Comparison of ENCODE assay signal across 1 cellular context in the genomic region with DNA sequence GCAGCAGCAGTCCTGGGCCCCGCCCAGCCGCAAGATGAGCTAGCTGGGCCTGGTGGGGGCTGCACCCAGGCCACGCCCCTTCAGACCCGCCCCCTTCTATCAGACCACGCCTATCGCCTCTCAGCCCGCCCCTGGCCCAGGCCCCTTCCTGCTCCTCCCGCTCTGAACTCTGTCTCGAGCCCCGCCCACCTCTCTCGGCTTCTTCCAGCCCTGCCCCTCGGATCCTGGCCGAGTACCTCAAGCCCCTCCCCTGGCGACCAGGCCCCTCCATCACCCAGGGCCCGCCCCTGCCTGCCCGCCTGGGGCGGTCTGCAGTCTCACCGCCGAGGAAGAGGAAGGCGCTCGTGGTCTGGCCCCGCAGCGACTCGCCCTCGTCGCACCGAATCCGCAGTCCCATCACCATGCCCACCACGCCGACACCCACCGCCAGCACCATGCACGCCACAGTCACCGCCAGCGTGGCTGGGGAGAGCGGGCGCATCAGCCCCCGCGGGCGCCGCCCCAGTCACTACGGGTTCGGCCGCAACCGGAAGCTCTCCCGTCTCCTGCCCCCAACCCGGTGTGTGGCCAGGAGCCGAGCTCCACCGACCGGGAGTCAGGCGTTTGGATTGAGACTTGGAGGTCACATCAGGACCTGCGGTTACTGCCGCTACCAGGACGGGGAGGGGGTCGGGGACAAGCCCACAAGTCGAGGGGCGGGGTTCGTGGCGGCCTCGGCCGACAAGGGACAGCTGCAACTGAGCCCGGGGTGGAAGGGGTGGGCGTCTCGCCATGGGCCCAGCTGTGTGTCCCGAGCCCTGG.
TF ChIP-seq lines count a peak whose summit lies in the region.

No MANE protein-coding gene starts in this region.

TF ChIP-seq in HepG2, 621 proteins besides CTCF, POLR2A, EP300 and RAD21 (continued from another document and continues in another):
- TF ChIP-seq, protein P1, sequence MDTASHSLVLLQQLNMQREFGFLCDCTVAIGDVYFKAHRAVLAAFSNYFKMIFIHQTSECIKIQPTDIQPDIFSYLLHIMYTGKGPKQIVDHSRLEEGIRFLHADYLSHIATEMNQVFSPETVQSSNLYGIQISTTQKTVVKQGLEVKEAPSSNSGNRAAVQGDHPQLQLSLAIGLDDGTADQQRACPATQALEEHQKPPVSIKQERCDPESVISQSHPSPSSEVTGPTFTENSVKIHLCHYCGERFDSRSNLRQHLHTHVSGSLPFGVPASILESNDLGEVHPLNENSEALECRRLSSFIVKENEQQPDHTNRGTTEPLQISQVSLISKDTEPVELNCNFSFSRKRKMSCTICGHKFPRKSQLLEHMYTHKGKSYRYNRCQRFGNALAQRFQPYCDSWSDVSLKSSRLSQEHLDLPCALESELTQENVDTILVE (CRISPR knock-in tag; IDR thresholded peaks at IDR 0.05): no peak; the same call in 1 of the 2 replicates
- TF ChIP-seq RARA (CRISPR knock-in tag; IDR thresholded peaks at IDR 0.05): peak; percentile 50
- TF ChIP-seq, protein P2, sequence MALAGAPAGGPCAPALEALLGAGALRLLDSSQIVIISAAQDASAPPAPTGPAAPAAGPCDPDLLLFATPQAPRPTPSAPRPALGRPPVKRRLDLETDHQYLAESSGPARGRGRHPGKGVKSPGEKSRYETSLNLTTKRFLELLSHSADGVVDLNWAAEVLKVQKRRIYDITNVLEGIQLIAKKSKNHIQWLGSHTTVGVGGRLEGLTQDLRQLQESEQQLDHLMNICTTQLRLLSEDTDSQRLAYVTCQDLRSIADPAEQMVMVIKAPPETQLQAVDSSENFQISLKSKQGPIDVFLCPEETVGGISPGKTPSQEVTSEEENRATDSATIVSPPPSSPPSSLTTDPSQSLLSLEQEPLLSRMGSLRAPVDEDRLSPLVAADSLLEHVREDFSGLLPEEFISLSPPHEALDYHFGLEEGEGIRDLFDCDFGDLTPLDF (CRISPR knock-in tag; IDR thresholded peaks at IDR 0.05): 0 out of 2 replicates have a peak, but pooled peaks have one; percentile 27
- TF ChIP-seq ZNF143 (CRISPR knock-in tag; IDR thresholded peaks at IDR 0.05): no peak
- TF ChIP-seq ZNF446 (CRISPR knock-in tag; IDR thresholded peaks at IDR 0.05): no peak
- peak; percentile 79; the same call in 1 of the 2 replicates for TF ChIP-seq TOPORS (CRISPR knock-in tag; IDR thresholded peaks at IDR 0.05)
- no peak for TF ChIP-seq SCMH1 (CRISPR knock-in tag; IDR thresholded peaks at IDR 0.05; ENCODE audit: borderline replicate concordance)
- TF ChIP-seq TOE1 (CRISPR knock-in tag; IDR thresholded peaks at IDR 0.05): no peak
- TF ChIP-seq MED8 (CRISPR knock-in tag; IDR thresholded peaks at IDR 0.05; ENCODE audit: insufficient replicate concordance): no peak
- TF ChIP-seq ZSCAN21 (CRISPR knock-in tag; IDR thresholded peaks at IDR 0.05; ENCODE audit: borderline replicate concordance): peak; percentile 86; the same call in 1 of the 2 replicates
- no peak for TF ChIP-seq SIN3B (IDR thresholded peaks at IDR 0.05; ENCODE audit: low read length)
- peak; percentile 83; the same call in 1 of the 2 replicates for TF ChIP-seq ZNF619 (CRISPR knock-in tag; IDR thresholded peaks at IDR 0.05)
- TF ChIP-seq FOXO1 (CRISPR knock-in tag; IDR thresholded peaks at IDR 0.05): peak; percentile 55; the same call in 1 of the 2 replicates
- no peak for TF ChIP-seq ZHX2 (IDR thresholded peaks at IDR 0.05; ENCODE audit: low read depth)
- TF ChIP-seq ZHX2 (CRISPR knock-in tag; IDR thresholded peaks at IDR 0.05; ENCODE audit: borderline replicate concordance): no peak; the same call in 1 of the 2 replicates
- 0 out of 2 replicates have a peak, but pooled peaks have one; percentile 33 for TF ChIP-seq ZNF281 (CRISPR knock-in tag; IDR thresholded peaks at IDR 0.05; ENCODE audit: borderline replicate concordance)
- peak; percentile 51; the same call in 1 of the 2 replicates for TF ChIP-seq KAT8 (CRISPR knock-in tag; IDR thresholded peaks at IDR 0.05)
- no peak for TF ChIP-seq ZFP82 (CRISPR knock-in tag; IDR thresholded peaks at IDR 0.05; ENCODE audit: borderline replicate concordance)
- TF ChIP-seq, protein P3, sequence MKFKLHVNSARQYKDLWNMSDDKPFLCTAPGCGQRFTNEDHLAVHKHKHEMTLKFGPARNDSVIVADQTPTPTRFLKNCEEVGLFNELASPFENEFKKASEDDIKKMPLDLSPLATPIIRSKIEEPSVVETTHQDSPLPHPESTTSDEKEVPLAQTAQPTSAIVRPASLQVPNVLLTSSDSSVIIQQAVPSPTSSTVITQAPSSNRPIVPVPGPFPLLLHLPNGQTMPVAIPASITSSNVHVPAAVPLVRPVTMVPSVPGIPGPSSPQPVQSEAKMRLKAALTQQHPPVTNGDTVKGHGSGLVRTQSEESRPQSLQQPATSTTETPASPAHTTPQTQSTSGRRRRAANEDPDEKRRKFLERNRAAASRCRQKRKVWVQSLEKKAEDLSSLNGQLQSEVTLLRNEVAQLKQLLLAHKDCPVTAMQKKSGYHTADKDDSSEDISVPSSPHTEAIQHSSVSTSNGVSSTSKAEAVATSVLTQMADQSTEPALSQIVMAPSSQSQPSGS (CRISPR knock-in tag; IDR thresholded peaks at IDR 0.05): peak; percentile 39; the same call in 1 of the 2 replicates
- no peak for TF ChIP-seq SYNCRIP (IDR thresholded peaks at IDR 0.05; ENCODE audit: insufficient read depth, low read depth, low read length)
- TF ChIP-seq SP2 (CRISPR knock-in tag; IDR thresholded peaks at IDR 0.05): peak; percentile 52
- TF ChIP-seq HIC2 (CRISPR knock-in tag; IDR thresholded peaks at IDR 0.05; ENCODE audit: low read depth): peak; percentile 67
- TF ChIP-seq ZFP36L2 (CRISPR knock-in tag; IDR thresholded peaks at IDR 0.05): no peak
- 0 out of 2 replicates have a peak, but pooled peaks have one; percentile 27 for TF ChIP-seq ISL2 (CRISPR knock-in tag; IDR thresholded peaks at IDR 0.05)
- 0 out of 2 replicates have a peak, but pooled peaks have one; percentile 30 for TF ChIP-seq ZNF276 (CRISPR knock-in tag; IDR thresholded peaks at IDR 0.05; ENCODE audit: low read depth)
- TF ChIP-seq ZC3H13 (CRISPR knock-in tag; IDR thresholded peaks at IDR 0.05): peak; percentile 96
- TF ChIP-seq IKZF4 (CRISPR knock-in tag; IDR thresholded peaks at IDR 0.05; ENCODE audit: borderline replicate concordance, low read depth, not compliant biosample characterization): peak; percentile 47
- no peak for TF ChIP-seq NFIB (CRISPR knock-in tag; IDR thresholded peaks at IDR 0.05; ENCODE audit: borderline replicate concordance)
- no peak for TF ChIP-seq ZNF343 (CRISPR knock-in tag; IDR thresholded peaks at IDR 0.05)
- no peak for TF ChIP-seq FOXM1 (CRISPR knock-in tag; IDR thresholded peaks at IDR 0.05)
- TF ChIP-seq, protein P4, sequence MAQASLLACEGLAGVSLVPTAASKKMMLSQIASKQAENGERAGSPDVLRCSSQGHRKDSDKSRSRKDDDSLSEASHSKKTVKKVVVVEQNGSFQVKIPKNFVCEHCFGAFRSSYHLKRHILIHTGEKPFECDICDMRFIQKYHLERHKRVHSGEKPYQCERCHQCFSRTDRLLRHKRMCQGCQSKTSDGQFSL (CRISPR knock-in tag; IDR thresholded peaks at IDR 0.05): no peak
- no peak for TF ChIP-seq CEBPB (IDR thresholded peaks at IDR 0.05; ENCODE audit: borderline replicate concordance, low read depth, low read length)
- TF ChIP-seq NBN (conservative IDR thresholded peaks at IDR 0.05): no peak
- TF ChIP-seq, protein P5, sequence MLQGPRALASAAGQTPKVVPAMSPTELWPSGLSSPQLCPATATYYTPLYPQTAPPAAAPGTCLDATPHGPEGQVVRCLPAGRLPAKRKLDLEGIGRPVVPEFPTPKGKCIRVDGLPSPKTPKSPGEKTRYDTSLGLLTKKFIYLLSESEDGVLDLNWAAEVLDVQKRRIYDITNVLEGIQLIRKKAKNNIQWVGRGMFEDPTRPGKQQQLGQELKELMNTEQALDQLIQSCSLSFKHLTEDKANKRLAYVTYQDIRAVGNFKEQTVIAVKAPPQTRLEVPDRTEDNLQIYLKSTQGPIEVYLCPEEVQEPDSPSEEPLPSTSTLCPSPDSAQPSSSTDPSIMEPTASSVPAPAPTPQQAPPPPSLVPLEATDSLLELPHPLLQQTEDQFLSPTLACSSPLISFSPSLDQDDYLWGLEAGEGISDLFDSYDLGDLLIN (CRISPR knock-in tag; IDR thresholded peaks at IDR 0.05; ENCODE audit: borderline replicate concordance): peak; percentile 30; the same call in 1 of the 2 replicates
- peak; percentile 58 for TF ChIP-seq ZNF792 (CRISPR knock-in tag; IDR thresholded peaks at IDR 0.05)
- no peak for TF ChIP-seq TRIM24 (CRISPR knock-in tag; IDR thresholded peaks at IDR 0.05)
- no peak for TF ChIP-seq ETV6 (CRISPR knock-in tag; conservative IDR thresholded peaks at IDR 0.05)
- no peak for TF ChIP-seq SMC3 (IDR thresholded peaks at IDR 0.05; ENCODE audit: low read length)
- TF ChIP-seq DMAP1 (CRISPR knock-in tag; IDR thresholded peaks at IDR 0.05): peak; percentile 83
- TF ChIP-seq RBAK (CRISPR knock-in tag; IDR thresholded peaks at IDR 0.05): no peak
- no peak for TF ChIP-seq ZNF678 (CRISPR knock-in tag; IDR thresholded peaks at IDR 0.05)
